In the genomic region with DNA sequence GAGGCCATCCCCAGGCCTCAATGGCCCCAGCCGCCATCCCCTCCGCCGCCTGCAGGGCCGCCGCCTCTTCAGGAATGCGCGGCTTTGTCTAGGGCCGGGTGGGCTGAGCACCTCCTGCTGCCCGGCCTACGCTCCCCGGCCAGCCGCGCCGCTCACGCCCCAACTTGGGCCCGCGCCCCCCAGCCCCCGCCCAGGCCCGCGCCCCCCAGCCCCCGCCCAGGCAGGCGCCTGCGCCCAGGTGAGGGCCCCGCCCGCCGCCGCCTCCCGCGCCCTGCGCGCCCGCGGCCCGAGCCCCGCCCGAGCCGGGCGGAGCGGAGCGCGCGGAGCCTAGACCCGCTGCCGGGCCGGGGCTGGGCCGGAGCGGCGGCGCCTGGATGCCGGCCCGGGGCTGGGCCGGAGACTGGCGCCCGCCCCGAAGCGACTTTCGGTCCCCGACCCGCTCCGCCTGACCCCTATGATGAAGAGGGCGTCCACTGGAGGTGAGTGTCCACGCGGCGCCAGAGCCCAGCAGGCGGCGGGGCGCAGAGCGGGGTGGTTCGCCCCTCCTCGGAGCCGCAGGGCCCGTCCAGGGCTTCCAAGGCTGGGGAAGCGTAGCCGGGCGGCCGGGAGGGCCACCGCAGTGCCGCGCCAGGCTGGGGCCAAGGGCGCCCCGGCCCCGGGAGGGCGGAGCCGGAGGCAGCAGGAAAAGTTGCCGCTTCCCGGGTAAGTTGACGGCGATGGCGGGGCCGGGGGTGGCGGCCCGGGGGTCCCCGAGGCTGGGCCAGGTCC, we compare ENCODE assay signal across 8 cellular contexts. TPM values are rescaled to one million over a fixed set of nuclear protein-coding genes. Genes with fewer than 3 reads are reported as not detected.
DNase-seq lines count a peak whose midpoint lies in the region; ATAC-seq and TF ChIP-seq lines count a peak whose summit lies in the region.

No MANE protein-coding gene starts in this region.

- TF ChIP-seq CTCF in activated CD8-positive, alpha-beta T cell treated with anti-CD3 and anti-CD28 coated beads for 36 hours (IDR thresholded peaks at IDR 0.05), result no peak
- no peak for TF ChIP-seq CTCF in heart left ventricle (IDR thresholded peaks at IDR 0.05)
- TF ChIP-seq CTCF in sigmoid colon (IDR thresholded peaks at IDR 0.05), result no peak

- DNase-seq in activated T-cell treated with anti-CD3 and anti-CD28 coated beads for 48 hours (ENCODE audit: low read depth) (peak; percentile 8), activated T-cell treated with anti-CD3 and anti-CD28 coated beads for 4 hours (no peak), heart left ventricle (peak in 1 of 5 donors; percentile 51), sigmoid colon (no peak), OCI-M1 (lab: John Stamatoyannopoulos, UW) (no peak)
- no peak for DNase-seq in activated CD8-positive, alpha-beta T cell treated with anti-CD3 and anti-CD28 coated beads for 36 hours

- ATAC-seq in activated CD8-positive, alpha-beta T cell treated with anti-CD3 and anti-CD28 coated beads for 36 hours, result peak; percentile 66
- ATAC-seq in heart left ventricle (no peak), GM21367 (IDR thresholded peaks at IDR 0.05; ENCODE audit: unreplicated experiment) (no peak), HG03439 (IDR thresholded peaks at IDR 0.05; ENCODE audit: unreplicated experiment) (no peak)

- TF ChIP-seq EP300 in sigmoid colon (IDR thresholded peaks at IDR 0.05), result no peak

- no peaks in the 10 kb centered on the region for H3K36me3 ChIP-seq in heart left ventricle
- H3K36me3 ChIP-seq in sigmoid colon, result no peaks in the 10 kb centered on the region

- H3K4me3 ChIP-seq in heart left ventricle, result peak overlapping the region; percentile 32 to 59 (median 52)
- H3K4me3 ChIP-seq in sigmoid colon, result peak overlapping the region in 3 of 4 donors; percentile 32 to 52 (median 42)

- intact Hi-C loops in activated CD8-positive, alpha-beta T cell treated with anti-CD3 and anti-CD28 coated beads for 36 hours (cut with micrococcal nuclease), result no loop called here
- intact Hi-C loops in heart left ventricle (cut with DNase I) (no loop called here), sigmoid colon (cut with DNase I) (no loop called here)

- CTCF ChIA-PET in activated CD8-positive, alpha-beta T cell treated with anti-CD3 and anti-CD28 coated beads for 36 hours (lab: Charles Lee), result no interaction called here

- H3K27ac ChIP-seq in heart left ventricle (no peak overlapping the region), sigmoid colon (no peak overlapping the region)

- no peaks in the 10 kb centered on the region for H3K9me3 Mint-ChIP-seq in activated CD8-positive, alpha-beta T cell treated with anti-CD3 and anti-CD28 coated beads for 36 hours

- H3K27me3 ChIP-seq in heart left ventricle (peaks cover 0 to 30% (median 16%) of the 10 kb centered on the region in 9 donors), sigmoid colon (peaks cover 17 to 48% (median 34%) of the 10 kb centered on the region in 3 donors)

- WGBS in heart left ventricle, 4 donors, result 0 to 3% (median 1%) methylated on average over 36 to 93 of the region's 93 CpGs
- WGBS in sigmoid colon, 2 donors, result 1% methylated on average over 93 of the region's 93 CpGs

- H3K27ac Mint-ChIP-seq in activated CD8-positive, alpha-beta T cell treated with anti-CD3 and anti-CD28 coated beads for 36 hours, result no peak overlapping the region

- H3K4me1 ChIP-seq in heart left ventricle (peaks cover 0 to 13% (median 0%) of the 10 kb centered on the region in 12 donors), sigmoid colon (peaks cover 0 to 13% (median 8%) of the 10 kb centered on the region in 4 donors)

- POLR2A ChIA-PET in activated CD8-positive, alpha-beta T cell treated with anti-CD3 and anti-CD28 coated beads for 36 hours (lab: Charles Lee), result no interaction called here

- no peaks in the 10 kb centered on the region for H3K36me3 Mint-ChIP-seq in activated CD8-positive, alpha-beta T cell treated with anti-CD3 and anti-CD28 coated beads for 36 hours (ENCODE audit: low read depth)

- no peak overlapping the region for H3K4me3 Mint-ChIP-seq in activated CD8-positive, alpha-beta T cell treated with anti-CD3 and anti-CD28 coated beads for 36 hours

- H3K9me3 ChIP-seq in heart left ventricle, result no peaks in the 10 kb centered on the region
- H3K9me3 ChIP-seq in sigmoid colon, result no peaks in the 10 kb centered on the region

- H3K4me1 Mint-ChIP-seq in activated CD8-positive, alpha-beta T cell treated with anti-CD3 and anti-CD28 coated beads for 36 hours (ENCODE audit: low read depth), result peaks cover 3% of the 10 kb centered on the region

- TF ChIP-seq POLR2A in heart left ventricle (IDR thresholded peaks at IDR 0.05), result no peak
- TF ChIP-seq POLR2A in sigmoid colon (IDR thresholded peaks at IDR 0.05), result no peak

- H3K27me3 Mint-ChIP-seq in activated CD8-positive, alpha-beta T cell treated with anti-CD3 and anti-CD28 coated beads for 36 hours, result peaks cover 13% of the 10 kb centered on the region

RNA-seq across cellular contexts. Expression of a gene that starts 34.3 kb away (rescaled TPM):
- not detected for total RNA-seq in activated CD8-positive, alpha-beta T cell treated with anti-CD3 and anti-CD28 coated beads for 36 hours
- total RNA-seq in heart left ventricle, result 10 to 100 TPM in 2 of 9 donors, 1 to 10 TPM in 7; 3.3 to 25.0 (median 7.5) TPM
- 10 to 100 TPM in 1 of 2 donors, 1 to 10 TPM in 1; 4.2 to 11.0 TPM for polyA plus RNA-seq in heart left ventricle
- total RNA-seq in sigmoid colon, result 1 to 10 TPM; 2.5 to 4.8 (median 3.6) TPM
- 1 to 10 TPM in 1 of 3 donors, not detected in 2; 2.9 TPM for polyA plus RNA-seq in sigmoid colon
